ENCODE assay signal across 11 cellular contexts in genomic region chr9:98037362-98037761, GRCh38. TPM values are rescaled to one million over a fixed set of nuclear protein-coding genes. Genes with fewer than 3 reads are reported as not detected.
DNase-seq lines count a peak whose midpoint lies in the region; ATAC-seq and TF ChIP-seq lines count a peak whose summit lies in the region.
"Had no signal": no experiment of that assay in that cellular context is flagged by ENCODE, and none has a peak within 500 bp of the region (broad histone marks: within the 10 kb centered on the region; RNA-seq: fewer than 3 reads in every experiment).

No MANE protein-coding gene starts in this region.

- intact Hi-C loops in IMR-90 (cut with micrococcal nuclease), result no loop called here
- intact Hi-C loops in left ventricle myocardium inferior (cut with micrococcal nuclease), result loop anchor here (10.0 kb wide), 1 partner anchor 53 kb away; the partner anchor contains the start of gene ANP32B
- intact Hi-C loops in transverse colon (cut with DNase I; ENCODE audit: low total_unique reads), result loop anchor here (10.0 kb wide), 1 partner anchor 53 kb away; the partner anchor contains the start of gene ANP32B

- DNase-seq in IMR-90 (peak; percentile 35), UCSD-AML1 (lab: John Stamatoyannopoulos, UW; ENCODE audit: unreplicated experiment) (peak; percentile 67), left ventricle myocardium inferior (peak; percentile 41), transverse colon (peak; percentile 47), NCI-H2081 (lab: John Stamatoyannopoulos, UW) (no peak), erythroblast (lab: John Stamatoyannopoulos, UW) (no peak)
- DNase-seq: activated naive CD8-positive, alpha-beta T cell treated with anti-CD3 and anti-CD28 coated beads for 36 hours; KG1; Peyer's patch; stomach had no signal

- peak overlapping the region; percentile 53; the same call in 1 of the 3 replicates for H2BK15ac ChIP-seq in IMR-90 (ENCODE audit: low read depth, low read length)

- H3K79me1 ChIP-seq in IMR-90 (ENCODE audit: low read depth in 1 of 2, low read length in 2 of 2), result peaks cover 0 to 16% of the 10 kb centered on the region in 2 experiments; a peak in 2 of 4 replicates

- no peak overlapping the region for H4K5ac ChIP-seq in IMR-90 (ENCODE audit: low read depth, low read length)

- ATAC-seq in IMR-90 (ENCODE audit: low read depth) (no peak), HG03439 (IDR thresholded peaks at IDR 0.05; ENCODE audit: unreplicated experiment) (no peak)

- H4K8ac ChIP-seq in IMR-90 (ENCODE audit: low read depth in 2 of 2, low read length in 2 of 2), result peak overlapping the region; percentile 81 to 86; a peak in 2 of 4 replicates

- H2AK5ac ChIP-seq in IMR-90 (ENCODE audit: low read depth, low read length), result peak overlapping the region; percentile 67

- no peak overlapping the region for H3K27ac ChIP-seq in IMR-90 (ENCODE audit: insufficient read depth, low read length)
- peak overlapping the region; percentile 81 for H3K27ac ChIP-seq in left ventricle myocardium inferior (replicated peaks)
- peak overlapping the region in 1 of 4 donors; percentile 23 for H3K27ac ChIP-seq in transverse colon
- H3K27ac ChIP-seq: Peyer's patch, stomach had no signal

- H3K9ac ChIP-seq in IMR-90 (ENCODE audit: low read depth, low read length), result no peak overlapping the region

- peak overlapping the region; percentile 64 for H3K4ac ChIP-seq in IMR-90 (ENCODE audit: low read depth, low read length)

- H3K23ac ChIP-seq in IMR-90 (ENCODE audit: low read depth, low read length), result peak overlapping the region; percentile 11; the same call in 1 of the 2 replicates

- TF ChIP-seq RAD21 in IMR-90 (IDR thresholded peaks at IDR 0.05; ENCODE audit: low read length), result no peak

- H3K56ac ChIP-seq in IMR-90 (ENCODE audit: extremely low read depth, insufficient read depth, low read length), result no peak overlapping the region

- H3K4me2 ChIP-seq in IMR-90 (ENCODE audit: low read depth, low read length), result no peak overlapping the region

- H3K14ac ChIP-seq in IMR-90 (replicated peaks; ENCODE audit: low read depth, low read length), result peak overlapping the region; percentile 31; the same call in 1 of the 2 replicates

- no TSS peak for BruUV-seq in IMR-90 (replicated peaks; lab: Mats Ljungman, UMichigan)

- H3K36me3 ChIP-seq in IMR-90 (ENCODE audit: control insufficient read depth, insufficient read depth, low read length), result no peaks in the 10 kb centered on the region
- H3K36me3 ChIP-seq in left ventricle myocardium inferior, result no peaks in the 10 kb centered on the region
- no peaks in the 10 kb centered on the region for H3K36me3 ChIP-seq in transverse colon
- H3K36me3 ChIP-seq: Peyer's patch, stomach had no signal

- no peaks in the 10 kb centered on the region for H3K27me3 ChIP-seq in IMR-90 (ENCODE audit: control insufficient read depth, insufficient read depth, low read length)
- H3K27me3 ChIP-seq in left ventricle myocardium inferior (ENCODE audit: low read depth), result no peaks in the 10 kb centered on the region
- H3K27me3 ChIP-seq in transverse colon, result no peaks in the 10 kb centered on the region
- H3K27me3 ChIP-seq: Peyer's patch had no signal

- H2BK5ac ChIP-seq in IMR-90 (ENCODE audit: low read depth, low read length, poor library complexity, severe bottlenecking), result no peak overlapping the region

- TF ChIP-seq POLR2A in IMR-90 (IDR thresholded peaks at IDR 0.05; ENCODE audit: low read depth, low read length), result no peak
- no peak for TF ChIP-seq POLR2A in transverse colon (IDR thresholded peaks at IDR 0.05)
- TF ChIP-seq POLR2A in erythroblast (IDR thresholded peaks at IDR 0.05; ENCODE audit: low read length), result no peak

- in situ Hi-C loops in IMR-90 (cut with MboI; ENCODE audit: low sequenced_read_pairs) (no loop called here), transverse colon (cut with MboI; ENCODE audit: low pct_ligation_motif_present in 1 of 4, low pct_unique_long_range_greater_than_20kb in 1 of 4, low sequenced_read_pairs in 3 of 4) (loop anchor here in 2 of 4 donors (10.0 to 25.0 kb wide), 2 partner anchors 113 to 125 kb away; partner anchors contain the start of gene TRMO (in 2 of the 2))

- dilution Hi-C loops in IMR-90 (cut with HindIII; ENCODE audit: low sequenced_read_pairs, unreplicated experiment), result no loop called here

- TF ChIP-seq EP300 in transverse colon (IDR thresholded peaks at IDR 0.05; ENCODE audit: low read depth), result no peak

- peak overlapping the region; percentile 43 for H2BK120ac ChIP-seq in IMR-90 (ENCODE audit: low read depth, low read length)

- H3K4me3 ChIP-seq in IMR-90 (ENCODE audit: insufficient read depth, low read depth, low read length), result no peak overlapping the region
- H3K4me3 ChIP-seq in left ventricle myocardium inferior, result no peak overlapping the region
- H3K4me3 ChIP-seq in transverse colon, result no peak overlapping the region
- H3K4me3 ChIP-seq: Peyer's patch, stomach had no signal

- 0 out of 2 replicates have a peak overlapping the region, but pooled peaks have one; percentile 49 for H3K18ac ChIP-seq in IMR-90 (ENCODE audit: low read depth, low read length)

- H2BK20ac ChIP-seq in IMR-90 (ENCODE audit: low read depth, low read length), result peak overlapping the region; percentile 53

- CTCF ChIA-PET in IMR-90 (lab: Yijun Ruan, JAX), result interaction anchor here (1.0 kb wide), 1 partner anchor 36 kb away, joined by 3 read pairs; no protein-coding TSS in a partner anchor

- H3K9me3 ChIP-seq in IMR-90 (ENCODE audit: control insufficient read depth, insufficient read depth, low read length) (no peaks in the 10 kb centered on the region), left ventricle myocardium inferior (replicated peaks) (no peaks in the 10 kb centered on the region), transverse colon (no peaks in the 10 kb centered on the region)
- H3K9me3 ChIP-seq: Peyer's patch, stomach had no signal

- H4K91ac ChIP-seq in IMR-90 (ENCODE audit: insufficient read depth, low read depth, low read length), result peak overlapping the region; percentile 77

- H4K20me1 ChIP-seq in IMR-90 (ENCODE audit: insufficient read depth, low read length), result no peaks in the 10 kb centered on the region

- H3K9me1 ChIP-seq in IMR-90 (ENCODE audit: insufficient read depth, low read length), result peaks cover 20% of the 10 kb centered on the region

- H2AK9ac ChIP-seq in IMR-90 (replicated peaks; ENCODE audit: low read depth, low read length, poor library complexity), result peak overlapping the region; percentile 15

- POLR2A ChIA-PET in IMR-90 (lab: Charles Lee; ENCODE audit: unreplicated experiment), result no interaction called here

- peaks cover 11% of the 10 kb centered on the region for H3K4me1 ChIP-seq in IMR-90 (ENCODE audit: control insufficient read depth, insufficient read depth, low read length)
- H3K4me1 ChIP-seq in left ventricle myocardium inferior, result peaks cover 22% of the 10 kb centered on the region
- peaks cover 0 to 12% (median 8%) of the 10 kb centered on the region in 4 donors for H3K4me1 ChIP-seq in transverse colon
- H3K4me1 ChIP-seq: Peyer's patch had no signal

- H2AFZ ChIP-seq in IMR-90 (replicated peaks; ENCODE audit: low read length, poor library complexity), result peak overlapping the region; percentile 74

- no peak for TF ChIP-seq CTCF in IMR-90 (conservative IDR thresholded peaks at IDR 0.05; ENCODE audit: low read depth, low read length)
- no peak for TF ChIP-seq CTCF in left ventricle myocardium inferior (IDR thresholded peaks at IDR 0.05; ENCODE audit: borderline replicate concordance)
- no peak for TF ChIP-seq CTCF in transverse colon (IDR thresholded peaks at IDR 0.05)

TF ChIP-seq in IMR-90, 13 proteins besides CTCF, POLR2A, EP300 and RAD21:
- TF ChIP-seq SMC3 (IDR thresholded peaks at IDR 0.05; ENCODE audit: low read depth, low read length) (no peak), RCOR1 (IDR thresholded peaks at IDR 0.05; ENCODE audit: insufficient replicate concordance, low read length) (no peak), CHD1 (IDR thresholded peaks at IDR 0.05; ENCODE audit: low read depth, low read length) (no peak), CEBPB (IDR thresholded peaks at IDR 0.05; ENCODE audit: low read depth, low read length) (no peak), FOS (IDR thresholded peaks at IDR 0.05; ENCODE audit: low read depth, low read length) (no peak), BHLHE40 (IDR thresholded peaks at IDR 0.05; ENCODE audit: low read depth, low read length) (no peak), NFE2L2 (IDR thresholded peaks at IDR 0.05; ENCODE audit: low read depth, low read length) (no peak)

RNA-seq across cellular contexts. Expression of gene NANS, which starts 19.2 kb away (rescaled TPM):
- 306 and 313 TPM in 2 replicates for total RNA-seq in IMR-90 (2012; rRNA removed)
- polyA plus RNA-seq in IMR-90 (2012; rRNA removed), result 197 and 210 TPM in 2 replicates
- polyA plus RNA-seq in IMR-90 (2012; cell fraction: cytosol; rRNA removed), result 201 and 222 TPM in 2 replicates
- polyA plus RNA-seq in IMR-90 (2012; cell fraction: nucleus; rRNA removed; ENCODE audit: low replicate concordance), result 110 and 136 TPM in 2 replicates
- 38.6 TPM for total RNA-seq in left ventricle myocardium inferior
- 100 to 1,000 TPM in 3 of 4 donors, 10 to 100 TPM in 1; 86.6 to 319 (median 269) TPM for total RNA-seq in transverse colon

RNA-seq across cellular contexts. Expression of gene ANP32B, which starts 54.2 kb away (rescaled TPM):
- total RNA-seq in IMR-90 (2012; rRNA removed) (3.9 and 9.4 TPM in 2 replicates), left ventricle myocardium inferior (49.9 TPM), transverse colon (10 to 100 TPM; 37.4 to 65.6 (median 43.0) TPM)
- polyA plus RNA-seq in IMR-90 (2012; rRNA removed), result 40.7 and 46.8 TPM in 2 replicates
- 9.5 and 10.7 TPM in 2 replicates for polyA plus RNA-seq in IMR-90 (2012; cell fraction: cytosol; rRNA removed)
- polyA plus RNA-seq in IMR-90 (2012; cell fraction: nucleus; rRNA removed; ENCODE audit: low replicate concordance), result 3.9 and 12.4 TPM in 2 replicates

Comparison
In these comparisons a context has a peak if more than half of its experiments do, and no peak if none do; other contexts are left out.
1. DNase-seq: peak in IMR-90 (single experiment), UCSD-AML1 (single experiment), left ventricle myocardium inferior (single experiment) and transverse colon (single experiment); none in NCI-H2081 (0 of 2) and erythroblast (0 of 2).